ENCODE assay signal across 13 cellular contexts in genomic region chr6:97294451-97294850, GRCh38. TPM values are rescaled to one million over a fixed set of nuclear protein-coding genes. Genes with fewer than 3 reads are reported as not detected.
A peak's percentile ranks its signal among the peaks of the same experiment; 100 is the strongest.
DNase-seq lines count a peak whose midpoint lies in the region; ATAC-seq and TF ChIP-seq lines count a peak whose summit lies in the region.
"Had no signal": no experiment of that assay in that cellular context is flagged by ENCODE, and none has a peak within 500 bp of the region (broad histone marks: within the 10 kb centered on the region; RNA-seq: fewer than 3 reads in every experiment).

No MANE protein-coding gene starts in this region.

- ATAC-seq in GM19324 (IDR thresholded peaks at IDR 0.05; ENCODE audit: low FRiP score, unreplicated experiment) = peak; percentile 56
- no peak for ATAC-seq in PC-3

- H3K4me3 ChIP-seq in PC-3 (ENCODE audit: low read length) (no peak overlapping the region), foreskin fibroblast (ENCODE audit: low read depth in 1 of 2, low read length in 2 of 2) (peak overlapping the region in 1 of 2 donors; percentile 23)
- H3K4me3 ChIP-seq: vagina had no signal

- peak; percentile 53 for DNase-seq in AG08396 (ENCODE audit: low spot score)
- DNase-seq in PC-3 = peak; percentile 4
- DNase-seq in foreskin fibroblast = peak; percentile 53 to 74
- no peak for DNase-seq in cardiac septum (ENCODE audit: low spot score)
- no peak for DNase-seq in activated CD4-positive, alpha-beta T cell treated with anti-CD3 and anti-CD28 coated beads, Interleukin-2, amount 10 ng/mL, durations not matched to agents 7 days and 5 days
- no peak for DNase-seq in H4 (ENCODE audit: low spot score)
- DNase-seq in epidermal melanocyte (ENCODE audit: insufficient read length, low spot score) = no peak
- DNase-seq: CD4-positive, alpha-beta T cell; cerebellar nuclear complex; NCI-H1092 had no signal

- H3K27me3 ChIP-seq in PC-3 (ENCODE audit: low read length) = no peaks in the 10 kb centered on the region
- H3K27me3 ChIP-seq: vagina had no signal

- no peaks in the 10 kb centered on the region for H3F3A ChIP-seq in PC-3 (ENCODE audit: low read length, unreplicated experiment)

- TF ChIP-seq CTCF in PC-3 (conservative IDR thresholded peaks at IDR 0.05; ENCODE audit: low read depth, low read length) (no peak), foreskin fibroblast (IDR thresholded peaks at IDR 0.05; ENCODE audit: low read depth, low read length) (no peak)

- no peaks in the 10 kb centered on the region for H3K36me3 ChIP-seq in PC-3 (ENCODE audit: low read depth, low read length)
- H3K36me3 ChIP-seq: vagina had no signal

- peaks cover 8% of the 10 kb centered on the region; the same call in 1 of the 2 replicates for H3K4me1 ChIP-seq in PC-3 (ENCODE audit: insufficient read depth, low read length)
- H3K4me1 ChIP-seq: vagina had no signal

- H3K79me2 ChIP-seq in PC-3 (ENCODE audit: low read length) = no peaks in the 10 kb centered on the region

- H3K9me3 Mint-ChIP-seq in activated CD4-positive, alpha-beta T cell treated with anti-CD3 and anti-CD28 coated beads, Interleukin-2, amount 10 ng/mL, durations not matched to agents 7 days and 5 days = peaks cover 3% of the 10 kb centered on the region
- H3K9me3 Mint-ChIP-seq: CD4-positive, alpha-beta T cell had no signal

- POLR2A ChIA-PET in PC-3 (lab: Charles Lee; ENCODE audit: unreplicated experiment) = no interaction called here
- POLR2A ChIA-PET in activated CD4-positive, alpha-beta T cell treated with anti-CD3 and anti-CD28 coated beads, Interleukin-2, amount 10 ng/mL, durations not matched to agents 7 days and 5 days (lab: Charles Lee) = no interaction called here

- no peaks in the 10 kb centered on the region for H3K4me1 Mint-ChIP-seq in activated CD4-positive, alpha-beta T cell treated with anti-CD3 and anti-CD28 coated beads, Interleukin-2, amount 10 ng/mL, durations not matched to agents 7 days and 5 days

- no peak overlapping the region for H3K27ac Mint-ChIP-seq in activated CD4-positive, alpha-beta T cell treated with anti-CD3 and anti-CD28 coated beads, Interleukin-2, amount 10 ng/mL, durations not matched to agents 7 days and 5 days
- H3K27ac Mint-ChIP-seq: activated T-helper 2 cell treated with anti-CD3 and anti-CD28 coated beads, Interferon-gamma antibody, Interleukin-2, Interleukin-4, amounts not matched to agents 10 μg/mL and 5 μg/mL and 100 μg/mL, durations not matched to agents 14 hours and 24 hours and 36 hours; CD4-positive, alpha-beta T cell had no signal

- H3K4me3 Mint-ChIP-seq in activated CD4-positive, alpha-beta T cell treated with anti-CD3 and anti-CD28 coated beads, Interleukin-2, amount 10 ng/mL, durations not matched to agents 7 days and 5 days = no peak overlapping the region
- H3K4me3 Mint-ChIP-seq: CD4-positive, alpha-beta T cell had no signal

- no peaks in the 10 kb centered on the region for H3K36me3 Mint-ChIP-seq in activated CD4-positive, alpha-beta T cell treated with anti-CD3 and anti-CD28 coated beads, Interleukin-2, amount 10 ng/mL, durations not matched to agents 7 days and 5 days (ENCODE audit: low read depth)

- no peaks in the 10 kb centered on the region for H3K9me3 ChIP-seq in PC-3 (ENCODE audit: low read length)
- H3K9me3 ChIP-seq: vagina had no signal

- peak overlapping the region; percentile 38 for H2AFZ ChIP-seq in PC-3 (ENCODE audit: low read length)

- peaks cover 33% of the 10 kb centered on the region for H3K27me3 Mint-ChIP-seq in activated CD4-positive, alpha-beta T cell treated with anti-CD3 and anti-CD28 coated beads, Interleukin-2, amount 10 ng/mL, durations not matched to agents 7 days and 5 days

- H3K9me2 ChIP-seq in PC-3 (replicated peaks; ENCODE audit: low read length) = no peaks in the 10 kb centered on the region

- no peaks in the 10 kb centered on the region for H4K20me1 ChIP-seq in PC-3 (ENCODE audit: low read length)

- BruUV-seq in PC-3 (replicated peaks; lab: Mats Ljungman, UMichigan) = no TSS peak

- no peak overlapping the region for H3K27ac ChIP-seq in PC-3 (ENCODE audit: low read length)
- H3K27ac ChIP-seq: vagina had no signal

- intact Hi-C loops in PC-3 (cut with micrococcal nuclease) = no loop called here
- intact Hi-C loops in cardiac septum (cut with DNase I) = no loop called here

- H3K4me2 ChIP-seq in PC-3 (ENCODE audit: low read length) = peak overlapping the region; percentile 16; the same call in 1 of the 2 replicates

- no peak overlapping the region for H3K9ac ChIP-seq in PC-3 (ENCODE audit: low read length)

- CTCF ChIA-PET in PC-3 (lab: Charles Lee) = no interaction called here
- CTCF ChIA-PET in activated CD4-positive, alpha-beta T cell treated with anti-CD3 and anti-CD28 coated beads, Interleukin-2, amount 10 ng/mL, durations not matched to agents 7 days and 5 days (lab: Charles Lee) = no interaction called here

RNA-seq across cellular contexts. Expression of gene MMS22L, which starts 11.4 kb away (rescaled TPM):
- total RNA-seq in PC-3 (2014; rRNA removed) = 19.3 and 23.8 TPM in 2 replicates
- 3.5 TPM for total RNA-seq in cardiac septum
- total RNA-seq in activated CD4-positive, alpha-beta T cell treated with anti-CD3 and anti-CD28 coated beads, Interleukin-2, amount 10 ng/mL, durations not matched to agents 7 days and 5 days = 10 to 100 TPM; 39.1 to 40.4 TPM
- 21.7 and 24.2 TPM in 2 replicates for total RNA-seq in H4 (2014; rRNA removed; shearing (Covaris generic))

Comparison
In these comparisons a context has a peak if more than half of its experiments do, and no peak if none do; other contexts are left out.
1. DNase-seq: peak in AG08396 (single experiment), PC-3 (single experiment) and foreskin fibroblast (2 of 2); none in cardiac septum (single experiment), activated CD4-positive, alpha-beta T cell treated with anti-CD3 and anti-CD28 coated beads, Interleukin-2, amount 10 ng/mL, durations not matched to agents 7 days and 5 days (single experiment), H4 (single experiment) and epidermal melanocyte (single experiment).